In genomic region chr6:130583268-130583667, GRCh38 we compare ENCODE assay signal across 18 cellular contexts.
"Had no signal": no experiment of that assay in that cellular context is flagged by ENCODE, and none has a peak within 500 bp of the region (broad histone marks: within the 10 kb centered on the region; RNA-seq: fewer than 3 reads in every experiment).

No MANE protein-coding gene starts in this region.

- H3K27ac ChIP-seq: dorsolateral prefrontal cortex, epithelial cell of prostate, esophagus muscularis mucosa, gastrocnemius medialis, heart right ventricle, spleen, tibial artery, upper lobe of left lung, uterus had no signal

- H3K4me3 ChIP-seq: dorsolateral prefrontal cortex, esophagus muscularis mucosa, gastrocnemius medialis, heart right ventricle, mucosa of descending colon, spleen, tibial artery, upper lobe of left lung, uterus had no signal

- DNase-seq: dorsolateral prefrontal cortex; effector CD8-positive, alpha-beta T cell; gastrocnemius medialis; heart right ventricle; hypothalamus; kidney glomerular epithelial cell; mucosa of descending colon; naive thymus-derived CD8-positive, alpha-beta T cell; posterior cingulate gyrus; spleen; stimulated activated CD4-positive, alpha-beta T cell treated with anti-CD3 and anti-CD28 coated beads, Interleukin-15, amount 100 ng/mL, for 24 hours; stimulated activated CD4-positive, alpha-beta T cell treated with anti-CD3 and anti-CD28 coated beads, Interleukin-1b, Interleukin-23, amount 100 ng/mL, for 48 hours; stimulated activated CD4-positive, alpha-beta T cell treated with anti-CD3 and anti-CD28 coated beads, Interleukin-4, amount 100 ng/mL, for 24 hours; tibial artery; uterus had no signal
